Comparison of ENCODE assay signal across 1 cellular context in the genomic region with DNA sequence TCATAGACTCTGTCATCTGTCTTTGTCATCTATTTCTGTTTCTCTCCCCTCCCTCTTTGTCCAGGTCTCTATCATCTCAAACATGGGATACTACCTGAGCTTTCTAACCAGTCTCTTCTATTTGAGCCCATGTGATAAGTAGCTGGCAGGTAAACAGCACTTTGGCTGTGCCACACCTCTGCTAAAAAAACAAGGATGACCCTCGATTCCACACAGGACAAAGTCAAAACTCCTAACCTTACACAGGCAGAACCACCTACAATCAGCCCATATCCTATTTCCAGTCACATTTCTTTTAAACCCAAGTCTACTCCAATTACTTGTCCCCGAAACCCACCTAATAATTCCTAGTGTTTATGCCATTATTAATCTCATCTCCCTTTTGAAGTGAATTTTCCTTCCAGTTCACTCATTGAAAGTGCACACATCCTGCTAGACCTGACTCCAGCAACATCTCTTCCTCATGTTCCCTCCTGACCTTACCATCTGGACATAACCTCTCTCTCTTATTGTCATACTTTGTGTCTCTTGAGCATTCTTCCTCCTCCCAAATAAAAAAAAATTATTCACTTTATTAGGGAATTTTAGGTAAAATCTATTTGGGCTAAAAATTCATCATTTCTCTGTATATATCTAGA.
A peak's percentile ranks its signal among the peaks of the same experiment; 100 is the strongest.
TF ChIP-seq lines count a peak whose summit lies in the region.

No MANE protein-coding gene starts in this region.

TF ChIP-seq in liver, 16 proteins besides CTCF, POLR2A, EP300 and RAD21 (continued from another document):
- peak; percentile 83 to 93 for TF ChIP-seq HNF4A (conservative IDR thresholded peaks at IDR 0.05)
- TF ChIP-seq YY1 (IDR thresholded peaks at IDR 0.05) = peak; percentile 61
- peak; percentile 66 to 85 for TF ChIP-seq RXRA (IDR thresholded peaks at IDR 0.05)
- TF ChIP-seq, protein P1, sequence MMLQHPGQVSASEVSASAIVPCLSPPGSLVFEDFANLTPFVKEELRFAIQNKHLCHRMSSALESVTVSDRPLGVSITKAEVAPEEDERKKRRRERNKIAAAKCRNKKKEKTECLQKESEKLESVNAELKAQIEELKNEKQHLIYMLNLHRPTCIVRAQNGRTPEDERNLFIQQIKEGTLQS (IDR thresholded peaks at IDR 0.05) = no peak
- TF ChIP-seq JUND (IDR thresholded peaks at IDR 0.05) = peak in 1 of 2 donors; percentile 5
- TF ChIP-seq, protein P2, sequence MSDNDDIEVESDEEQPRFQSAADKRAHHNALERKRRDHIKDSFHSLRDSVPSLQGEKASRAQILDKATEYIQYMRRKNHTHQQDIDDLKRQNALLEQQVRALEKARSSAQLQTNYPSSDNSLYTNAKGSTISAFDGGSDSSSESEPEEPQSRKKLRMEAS (IDR thresholded peaks at IDR 0.05) = peak; percentile 39
- TF ChIP-seq, protein P3, sequence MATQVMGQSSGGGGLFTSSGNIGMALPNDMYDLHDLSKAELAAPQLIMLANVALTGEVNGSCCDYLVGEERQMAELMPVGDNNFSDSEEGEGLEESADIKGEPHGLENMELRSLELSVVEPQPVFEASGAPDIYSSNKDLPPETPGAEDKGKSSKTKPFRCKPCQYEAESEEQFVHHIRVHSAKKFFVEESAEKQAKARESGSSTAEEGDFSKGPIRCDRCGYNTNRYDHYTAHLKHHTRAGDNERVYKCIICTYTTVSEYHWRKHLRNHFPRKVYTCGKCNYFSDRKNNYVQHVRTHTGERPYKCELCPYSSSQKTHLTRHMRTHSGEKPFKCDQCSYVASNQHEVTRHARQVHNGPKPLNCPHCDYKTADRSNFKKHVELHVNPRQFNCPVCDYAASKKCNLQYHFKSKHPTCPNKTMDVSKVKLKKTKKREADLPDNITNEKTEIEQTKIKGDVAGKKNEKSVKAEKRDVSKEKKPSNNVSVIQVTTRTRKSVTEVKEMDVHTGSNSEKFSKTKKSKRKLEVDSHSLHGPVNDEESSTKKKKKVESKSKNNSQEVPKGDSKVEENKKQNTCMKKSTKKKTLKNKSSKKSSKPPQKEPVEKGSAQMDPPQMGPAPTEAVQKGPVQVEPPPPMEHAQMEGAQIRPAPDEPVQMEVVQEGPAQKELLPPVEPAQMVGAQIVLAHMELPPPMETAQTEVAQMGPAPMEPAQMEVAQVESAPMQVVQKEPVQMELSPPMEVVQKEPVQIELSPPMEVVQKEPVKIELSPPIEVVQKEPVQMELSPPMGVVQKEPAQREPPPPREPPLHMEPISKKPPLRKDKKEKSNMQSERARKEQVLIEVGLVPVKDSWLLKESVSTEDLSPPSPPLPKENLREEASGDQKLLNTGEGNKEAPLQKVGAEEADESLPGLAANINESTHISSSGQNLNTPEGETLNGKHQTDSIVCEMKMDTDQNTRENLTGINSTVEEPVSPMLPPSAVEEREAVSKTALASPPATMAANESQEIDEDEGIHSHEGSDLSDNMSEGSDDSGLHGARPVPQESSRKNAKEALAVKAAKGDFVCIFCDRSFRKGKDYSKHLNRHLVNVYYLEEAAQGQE (IDR thresholded peaks at IDR 0.05) = peak; percentile 71
- TF ChIP-seq NR2F2 (IDR thresholded peaks at IDR 0.05) = no peak
- peak; percentile 66 for TF ChIP-seq SP1 (IDR thresholded peaks at IDR 0.05)
- no peak for TF ChIP-seq TAF1 (conservative IDR thresholded peaks at IDR 0.05)
- no peak for TF ChIP-seq EGR1 (IDR thresholded peaks at IDR 0.05; ENCODE audit: low read depth in 2 of 2)
- TF ChIP-seq GABPA (IDR thresholded peaks at IDR 0.05 in 1 of 2, conservative IDR thresholded peaks at IDR 0.05 in 1 of 2) = no peak
